ENCODE assay signal across 9 cellular contexts in the genomic region with DNA sequence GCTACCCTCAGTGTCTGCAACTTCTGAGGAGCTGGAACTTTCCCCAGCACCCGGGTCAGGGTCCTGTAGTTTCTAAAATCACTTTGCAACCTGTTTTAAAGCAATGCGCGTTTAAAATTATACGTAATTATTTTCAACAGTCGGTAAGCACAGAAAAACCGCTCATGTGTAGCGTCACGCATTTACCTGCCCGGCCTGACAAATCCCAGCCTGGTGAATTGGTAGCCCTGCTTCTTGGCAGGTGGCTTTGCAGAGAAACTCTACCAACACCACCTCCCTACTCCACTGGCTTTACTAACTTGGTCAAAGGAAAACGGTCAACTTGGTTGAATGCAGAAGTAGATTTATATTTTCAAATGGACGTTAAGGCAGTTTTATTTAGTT. TPM values are rescaled to one million over a fixed set of nuclear protein-coding genes. Genes with fewer than 3 reads are reported as not detected.
A peak's percentile ranks its signal among the peaks of the same experiment; 100 is the strongest.
DNase-seq lines count a peak whose midpoint lies in the region; ATAC-seq and TF ChIP-seq lines count a peak whose summit lies in the region.
"Had no signal": no experiment of that assay in that cellular context is flagged by ENCODE, and none has a peak within 500 bp of the region (broad histone marks: within the 10 kb centered on the region; RNA-seq: fewer than 3 reads in every experiment).

No MANE protein-coding gene starts in this region.

- H3K9me3 ChIP-seq in Panc1 (ENCODE audit: control insufficient read depth, insufficient read depth, low read depth, low read length) (no peaks in the 10 kb centered on the region), right cardiac atrium (ENCODE audit: control insufficient read depth, low read length) (no peaks in the 10 kb centered on the region)

- H3K27me3 ChIP-seq in Panc1 (ENCODE audit: control insufficient read depth, insufficient read depth, low read length), result no peaks in the 10 kb centered on the region
- H3K27me3 ChIP-seq in right cardiac atrium (ENCODE audit: control insufficient read depth, insufficient read depth), result no peaks in the 10 kb centered on the region

- peak overlapping the region; percentile 72 for H3K27ac ChIP-seq in Panc1 (ENCODE audit: low read length)
- H3K27ac ChIP-seq in right cardiac atrium (ENCODE audit: low read length), result no peak overlapping the region
- peak overlapping the region in 13 of 21 experiments; percentile 1 to 86 (median 69) for H3K27ac ChIP-seq in skin epidermis

- CTCF ChIA-PET in Panc1 (lab: Charles Lee), result interaction anchor here (1.2 kb wide), 1 partner anchor 14 kb away, joined by 3 read pairs; no protein-coding TSS in a partner anchor

- 40% methylated on average over 11 of the region's 11 CpGs for WGBS in right cardiac atrium

- POLR2A ChIA-PET in Panc1 (lab: Charles Lee), result no interaction called here

- peak overlapping the region; percentile 54 for H3K4me3 ChIP-seq in GM12864 (ENCODE audit: low read depth, low read length)
- peak overlapping the region; percentile 33 for H3K4me3 ChIP-seq in HFF-Myc (replicated peaks; ENCODE audit: low read depth, low read length)
- peak overlapping the region; percentile 49 to 65 for H3K4me3 ChIP-seq in Panc1 (ENCODE audit: low read depth in 2 of 2, low read length in 2 of 2)
- H3K4me3 ChIP-seq in right cardiac atrium (ENCODE audit: low read length), result peak overlapping the region; percentile 44
- H3K4me3 ChIP-seq in skin epidermis, result peak overlapping the region; percentile 31 to 55 (median 40)

- no TSS peak for BruUV-seq in Panc1 (replicated peaks; lab: Mats Ljungman, UMichigan)

- intact Hi-C loops in Panc1 (cut with micrococcal nuclease; ENCODE audit: unreplicated experiment) (no loop called here), right cardiac atrium (cut with DNase I) (no loop called here)

- H3K4me1 ChIP-seq in Panc1 (ENCODE audit: control insufficient read depth, insufficient read depth, low read length) (peaks cover 3% of the 10 kb centered on the region; the same call in 1 of the 2 replicates), right cardiac atrium (ENCODE audit: control insufficient read depth, insufficient read depth, low read length) (peaks cover 1% of the 10 kb centered on the region)

- ATAC-seq in Panc1, result peak; percentile 50; the same call in 1 of the 2 replicates
- ATAC-seq in right cardiac atrium, result no peak
- ATAC-seq in GM18517 (IDR thresholded peaks at IDR 0.05; ENCODE audit: unreplicated experiment), result no peak

- TF ChIP-seq CTCF in GM12864 (IDR thresholded peaks at IDR 0.05; ENCODE audit: low read depth, low read length, missing control alignments) (no peak), HFF-Myc (IDR thresholded peaks at IDR 0.05; ENCODE audit: low read depth, low read length, missing control alignments) (no peak), Panc1 (IDR thresholded peaks at IDR 0.05) (no peak)

- H3K36me3 ChIP-seq in Panc1 (ENCODE audit: control insufficient read depth, insufficient read depth, low read length), result no peaks in the 10 kb centered on the region

- in situ Hi-C loops in Panc1 (cut with HindIII; ENCODE audit: low pct_unique_long_range_greater_than_20kb, low sequenced_read_pairs), result no loop called here

- DNase-seq in GM12864 (ENCODE audit: low read depth), result no peak
- DNase-seq in HFF-Myc (ENCODE audit: extremely low read depth, low read depth), result no peak
- peak; percentile 8 for DNase-seq in Panc1 (ENCODE audit: low read depth, low spot score)
- DNase-seq in right cardiac atrium, result no peak
- DNase-seq in activated CD4-positive, alpha-beta T cell treated with anti-CD3 and anti-CD28 coated beads, Interleukin-2, amount 50 U/mL, for 1 hour, result no peak
- no peak for DNase-seq in stimulated activated CD8-positive, alpha-beta memory T cell treated with anti-CD3 and anti-CD28 coated beads, Interleukin-4, amount 100 ng/mL, for 48 hours

RNA-seq across cellular contexts. Expression of a gene that starts 0.7 kb away (rescaled TPM):
- total RNA-seq in Panc1 (2021; ENCODE audit: unreplicated experiment), result 3.3 TPM
- 1.7 TPM for polyA plus RNA-seq in Panc1 (2012; ENCODE audit: insufficient read length)
- 1 to 10 TPM in 2 of 4 donors, under 1 TPM in 2; 0.20 to 1.3 (median 0.92) TPM for total RNA-seq in right cardiac atrium
- polyA plus RNA-seq in right cardiac atrium, result 0.54 TPM
- polyA plus RNA-seq: neural cell had no signal
